10 cellular contexts compared by ENCODE assay signal in genomic region chr7:54888067-54888735, GRCh38.
A peak's percentile ranks its signal among the peaks of the same experiment; 100 is the strongest.
DNase-seq lines count a peak whose midpoint lies in the region; ATAC-seq, FAIRE-seq and TF ChIP-seq lines count a peak whose summit lies in the region.
"Had no signal": no experiment of that assay in that cellular context is flagged by ENCODE, and none has a peak within 500 bp of the region (broad histone marks: within the 10 kb centered on the region; RNA-seq: fewer than 3 reads in every experiment).

No MANE protein-coding gene starts in this region.

- H3K9me3 ChIP-seq in HepG2 (ENCODE audit: low read length) (no peaks in the 10 kb centered on the region), stomach (no peaks in the 10 kb centered on the region)
- H3K9me3 ChIP-seq: uterus had no signal

- H3K4me1 ChIP-seq in HepG2 (ENCODE audit: insufficient read depth, low read length) (peaks cover 6% of the 10 kb centered on the region), stomach (peaks cover 0 to 9% (median 0%) of the 10 kb centered on the region in 4 donors)
- H3K4me1 ChIP-seq: uterus had no signal

- BruUV-seq in HepG2 (replicated peaks; lab: Mats Ljungman, UMichigan), result no TSS peak

- H3K27ac ChIP-seq in HepG2 (ENCODE audit: extremely low read length, insufficient read depth, low read length) (no peak overlapping the region), stomach (no peak overlapping the region)
- H3K27ac ChIP-seq: uterus had no signal

- TF ChIP-seq POLR2A in HepG2 (IDR thresholded peaks at IDR 0.05; ENCODE audit: insufficient read depth in 1 of 2, low read depth in 2 of 2, low read length in 2 of 2), result no peak
- TF ChIP-seq POLR2A in stomach (IDR thresholded peaks at IDR 0.05), result no peak

- no peak overlapping the region for H3K4me2 ChIP-seq in HepG2 (ENCODE audit: low read depth, low read length)

- no peaks in the 10 kb centered on the region for H3K79me2 ChIP-seq in HepG2 (ENCODE audit: insufficient read depth, low read length)

- no peak for ATAC-seq in HepG2
- no peak for ATAC-seq in GM21619 (IDR thresholded peaks at IDR 0.05; ENCODE audit: unreplicated experiment)
- no peak for ATAC-seq in HG03565 (IDR thresholded peaks at IDR 0.05; ENCODE audit: unreplicated experiment)

- H3K36me3 ChIP-seq in HepG2 (replicated peaks in 1 of 2; ENCODE audit: control insufficient read depth in 1 of 2, insufficient read depth in 2 of 2, low read length in 2 of 2) (no peaks in the 10 kb centered on the region), stomach (no peaks in the 10 kb centered on the region)
- H3K36me3 ChIP-seq: uterus had no signal

- no peak overlapping the region for H2AFZ ChIP-seq in HepG2 (ENCODE audit: low read length)

- in situ Hi-C loops in HepG2 (cut with HindIII; ENCODE audit: extremely low pct_ligation_motif_present, low pct_unique_long_range_greater_than_20kb), result no loop called here

- H3K9ac ChIP-seq in HepG2 (ENCODE audit: insufficient read depth, low read depth, low read length), result no peak overlapping the region

- H3K4me3 ChIP-seq in HepG2 (replicated peaks in 1 of 3; ENCODE audit: insufficient read depth in 1 of 3, low read depth in 2 of 3, low read length in 3 of 3) (no peak overlapping the region), stomach (peak overlapping the region; percentile 14 to 28 (median 28))
- H3K4me3 ChIP-seq: uterus had no signal

- no peak for TF ChIP-seq RAD21 in HepG2 (CRISPR knock-in tag; IDR thresholded peaks at IDR 0.05)

- DNase-seq in NCI-H1092 (lab: John Stamatoyannopoulos, UW) (peak; percentile 71), ecto neural progenitor cell (ENCODE audit: low spot score) (peak; percentile 52), HepG2 (ENCODE audit: low spot score) (no peak), stomach (no peak), activated T-cell treated with anti-CD3 and anti-CD28 coated beads for 4 hours (no peak)
- DNase-seq in activated effector memory CD4-positive, alpha-beta T cell treated with Interleukin-2 at 50 U/mL for 16 hours, result no peak
- DNase-seq: activated effector memory CD4-positive, alpha-beta T cell treated with anti-CD3 and anti-CD28 coated beads, Interleukin-2, amount 50 U/mL, for 16 hours; uterus had no signal

- 66% methylated on average over 25 of the region's 26 CpGs for WGBS in HepG2 (ENCODE audit: low lambda C conversion rate)
- 31 to 41% (median 34%) methylated on average over 26 of the region's 26 CpGs for WGBS in stomach, 5 donors

- H3K27me3 ChIP-seq in HepG2 (ENCODE audit: control insufficient read depth in 1 of 2, insufficient read depth in 2 of 2, low read length in 2 of 2), result no peaks in the 10 kb centered on the region
- H3K27me3 ChIP-seq in stomach, result peaks cover 0 to 13% (median 7%) of the 10 kb centered on the region in 3 donors

- no peak for TF ChIP-seq CTCF in HepG2 (CRISPR knock-in tag; IDR thresholded peaks at IDR 0.05)
- TF ChIP-seq CTCF in stomach (IDR thresholded peaks at IDR 0.05), result no peak

- no peak for FAIRE-seq in HepG2 (lab: Jason Lieb, UNC)

- intact Hi-C loops in HepG2 (cut with micrococcal nuclease; ENCODE audit: unreplicated experiment), result no loop called here
- intact Hi-C loops in stomach (cut with DNase I; ENCODE audit: low total_unique reads), result no loop called here

- CTCF ChIA-PET in HepG2 (lab: Yijun Ruan, JAX; ENCODE audit: low intra/inter-chr PET ratio, low total read pairs), result no interaction called here

- H4K20me1 ChIP-seq in HepG2 (ENCODE audit: insufficient read depth, low read length), result no peaks in the 10 kb centered on the region

- POLR2A ChIA-PET in HepG2 (lab: Yijun Ruan, JAX), result no interaction called here

- no peak for TF ChIP-seq EP300 in HepG2 (IDR thresholded peaks at IDR 0.05; ENCODE audit: low read depth in 2 of 2, low read length in 2 of 2)
- no peak for TF ChIP-seq EP300 in HepG2 (CRISPR knock-in tag; IDR thresholded peaks at IDR 0.05; ENCODE audit: borderline replicate concordance)
- no peak for TF ChIP-seq EP300 in stomach (IDR thresholded peaks at IDR 0.05)

TF ChIP-seq in HepG2, 621 proteins besides CTCF, POLR2A, EP300 and RAD21:
- TF ChIP-seq HDAC2 (CRISPR knock-in tag; IDR thresholded peaks at IDR 0.05) (no peak), ZBTB38 (CRISPR knock-in tag; IDR thresholded peaks at IDR 0.05) (0 out of 2 replicates have a peak, but pooled peaks have one; percentile 23)

Comparison
In these comparisons a context has a peak if more than half of its experiments do, and no peak if none do; other contexts are left out.
1. DNase-seq: peak in NCI-H1092 (single experiment) and ecto neural progenitor cell (single experiment); none in HepG2 (single experiment), stomach (single experiment), activated T-cell treated with anti-CD3 and anti-CD28 coated beads for 4 hours (single experiment) and activated effector memory CD4-positive, alpha-beta T cell treated with Interleukin-2 at 50 U/mL for 16 hours (single experiment).
2. H3K4me3 ChIP-seq: peak in stomach (4 of 4); none in HepG2 (0 of 3).